Comparison of ENCODE assay signal across 20 cellular contexts in genomic region chr2:32918774-32919173, GRCh38. TPM values are rescaled to one million over a fixed set of nuclear protein-coding genes. Genes with fewer than 3 reads are reported as not detected.
DNase-seq lines count a peak whose midpoint lies in the region; ATAC-seq and TF ChIP-seq lines count a peak whose summit lies in the region.
"Had no signal": no experiment of that assay in that cellular context is flagged by ENCODE, and none has a peak within 500 bp of the region (broad histone marks: within the 10 kb centered on the region; RNA-seq: fewer than 3 reads in every experiment).

No MANE protein-coding gene starts in this region.

- H3F3A ChIP-seq in GM23338 (replicated peaks; ENCODE audit: low read depth) (no peaks in the 10 kb centered on the region), SK-N-SH (replicated peaks; ENCODE audit: insufficient read depth) (no peaks in the 10 kb centered on the region), smooth muscle cell (ENCODE audit: low read depth) (peaks cover 4% of the 10 kb centered on the region)

- no peaks in the 10 kb centered on the region for H3K4me1 Mint-ChIP-seq in GM23338
- H3K4me1 Mint-ChIP-seq: CD4-positive, CD25-positive, alpha-beta regulatory T cell had no signal

- TF ChIP-seq RAD21 in SK-N-SH (IDR thresholded peaks at IDR 0.05; ENCODE audit: low read length) = no peak

- WGBS in SK-N-SH (ENCODE audit: low lambda C conversion rate) = 35% methylated on average over 6 of the region's 6 CpGs
- WGBS in smooth muscle cell (ENCODE audit: low lambda C conversion rate) = 52% methylated on average over 6 of the region's 6 CpGs

- CTCF ChIA-PET in SK-N-SH (lab: Yijun Ruan, JAX) = no interaction called here

- H3K27ac Mint-ChIP-seq in GM23338 = no peak overlapping the region
- H3K27ac Mint-ChIP-seq: CD4-positive, CD25-positive, alpha-beta regulatory T cell had no signal

- ATAC-seq in GM23338 (no peak), foreskin keratinocyte (no peak), GM21390 (IDR thresholded peaks at IDR 0.05; ENCODE audit: unreplicated experiment) (no peak), GM19395 (IDR thresholded peaks at IDR 0.05; ENCODE audit: unreplicated experiment) (no peak)
- ATAC-seq: HepG2, Panc1 had no signal

- H3K9me2 ChIP-seq in GM23338 (ENCODE audit: insufficient read depth) (0 out of 2 replicates have a peak, but pooled peaks cover 4% of the 10 kb centered on the region), SK-N-SH (no peaks in the 10 kb centered on the region)

- no peaks in the 10 kb centered on the region for H3K36me3 Mint-ChIP-seq in GM23338 (ENCODE audit: low read depth)
- H3K36me3 Mint-ChIP-seq: CD4-positive, CD25-positive, alpha-beta regulatory T cell had no signal

- H3K36me3 ChIP-seq in GM23338 (ENCODE audit: insufficient read depth) (no peaks in the 10 kb centered on the region), SK-N-SH (replicated peaks in 1 of 2; ENCODE audit: control insufficient read depth in 1 of 2, insufficient read depth in 2 of 2, low read length in 1 of 2) (no peaks in the 10 kb centered on the region), smooth muscle cell (ENCODE audit: low read depth) (no peaks in the 10 kb centered on the region)
- H3K36me3 ChIP-seq: BLaER1 had no signal

- H3K9ac ChIP-seq in SK-N-SH (no peak overlapping the region; the same call in 1 of the 2 replicates), smooth muscle cell (ENCODE audit: low read depth) (no peak overlapping the region)
- H3K9ac ChIP-seq: BLaER1 had no signal

- H3K9me3 Mint-ChIP-seq in GM23338 = peaks cover 5% of the 10 kb centered on the region; the same call in 1 of the 3 replicates

- TF ChIP-seq CTCF in GM23338 (conservative IDR thresholded peaks at IDR 0.05; ENCODE audit: low read depth in 2 of 2) = no peak
- TF ChIP-seq CTCF in SK-N-SH (IDR thresholded peaks at IDR 0.05) = no peak
- TF ChIP-seq CTCF in fibroblast of villous mesenchyme (IDR thresholded peaks at IDR 0.05; ENCODE audit: insufficient read depth, low read depth, low read length) = no peak
- TF ChIP-seq CTCF in smooth muscle cell (IDR thresholded peaks at IDR 0.05; ENCODE audit: borderline replicate concordance, insufficient read depth, poor library complexity, severe bottlenecking) = no peak
- no peak for TF ChIP-seq CTCF in foreskin keratinocyte (conservative IDR thresholded peaks at IDR 0.05)

- H4K20me1 ChIP-seq in GM23338 (replicated peaks; ENCODE audit: insufficient read depth) (no peaks in the 10 kb centered on the region), SK-N-SH (ENCODE audit: insufficient read depth) (no peaks in the 10 kb centered on the region), smooth muscle cell (ENCODE audit: low read depth) (no peaks in the 10 kb centered on the region)
- H4K20me1 ChIP-seq: BLaER1 had no signal

- POLR2A ChIA-PET in SK-N-SH (lab: Yijun Ruan, JAX) = no interaction called here

- H3K4me3 ChIP-seq in GM23338 = no peak overlapping the region
- no peak overlapping the region for H3K4me3 ChIP-seq in SK-N-SH (ENCODE audit: low read depth in 2 of 2, low read length in 1 of 2)
- peak overlapping the region; percentile 2 for H3K4me3 ChIP-seq in fibroblast of villous mesenchyme (ENCODE audit: low read depth, low read length)
- no peak overlapping the region for H3K4me3 ChIP-seq in smooth muscle cell
- H3K4me3 ChIP-seq: BLaER1 had no signal

- H3K4me3 Mint-ChIP-seq in GM23338 = no peak overlapping the region
- H3K4me3 Mint-ChIP-seq: CD4-positive, CD25-positive, alpha-beta regulatory T cell had no signal

- H3K27ac ChIP-seq in GM23338 (ENCODE audit: low read depth) (no peak overlapping the region), SK-N-SH (ENCODE audit: low read depth in 2 of 2, low read length in 1 of 2) (no peak overlapping the region), smooth muscle cell (ENCODE audit: low read depth) (peak overlapping the region; percentile 5), foreskin keratinocyte (no peak overlapping the region)
- H3K27ac ChIP-seq: BLaER1, RWPE1 had no signal

- H3K79me2 ChIP-seq in GM23338 (replicated peaks; ENCODE audit: insufficient read depth) (no peaks in the 10 kb centered on the region), SK-N-SH (ENCODE audit: insufficient read depth) (no peaks in the 10 kb centered on the region), smooth muscle cell (ENCODE audit: low read depth) (no peaks in the 10 kb centered on the region)

- H3K4me2 ChIP-seq in GM23338 (no peak overlapping the region), SK-N-SH (peak overlapping the region; percentile 32), smooth muscle cell (peak overlapping the region; percentile 33)
- H3K4me2 ChIP-seq: BLaER1 had no signal

- no peak for TF ChIP-seq EP300 in SK-N-SH (IDR thresholded peaks at IDR 0.05; ENCODE audit: borderline replicate concordance in 1 of 2, low read depth in 1 of 2, low read length in 1 of 2)

- H3K4me1 ChIP-seq in GM23338 (ENCODE audit: insufficient read depth) (no peaks in the 10 kb centered on the region), SK-N-SH (ENCODE audit: control insufficient read depth in 1 of 2, insufficient read depth in 2 of 2, low read depth in 1 of 2, low read length in 1 of 2) (no peaks in the 10 kb centered on the region), smooth muscle cell (ENCODE audit: low read depth) (no peaks in the 10 kb centered on the region), foreskin keratinocyte (no peaks in the 10 kb centered on the region)
- H3K4me1 ChIP-seq: BLaER1 had no signal

- H3K9me3 ChIP-seq in SK-N-SH (no peaks in the 10 kb centered on the region), smooth muscle cell (replicated peaks; ENCODE audit: low read depth) (no peaks in the 10 kb centered on the region)
- H3K9me3 ChIP-seq: BLaER1 had no signal

- no peak for DNase-seq in GM23338 (ENCODE audit: low spot score)
- DNase-seq in SK-N-SH = no peak
- peak; percentile 42 for DNase-seq in fibroblast of villous mesenchyme (ENCODE audit: low read depth)
- no peak for DNase-seq in smooth muscle cell (lab: John Stamatoyannopoulos, UW; ENCODE audit: unreplicated experiment)
- no peak for DNase-seq in foreskin keratinocyte
- DNase-seq: CD4-positive, CD25-positive, alpha-beta regulatory T cell; H7; KBM-7; NCI-H2029; NCI-H446; NCI-H524 treated with DMSO at 0.1 percent for 48 hours; NCI-H82; NK-92 treated with Interleukin-12 subunit alpha and Interleukin-12 subunit beta, amount 100 ng/mL, for 24 hours; SHP77 had no signal

- 0 out of 2 replicates have a peak overlapping the region, but pooled peaks have one; percentile 56 for H2AFZ ChIP-seq in GM23338
- peak overlapping the region; percentile 32 for H2AFZ ChIP-seq in SK-N-SH (ENCODE audit: low read depth)
- H2AFZ ChIP-seq in smooth muscle cell (ENCODE audit: low read depth) = peak overlapping the region; percentile 23

- H3K27me3 ChIP-seq in GM23338 (ENCODE audit: insufficient read depth) = no peaks in the 10 kb centered on the region
- H3K27me3 ChIP-seq in SK-N-SH (ENCODE audit: insufficient read depth) = no peaks in the 10 kb centered on the region
- H3K27me3 ChIP-seq in smooth muscle cell (ENCODE audit: low read depth) = no peaks in the 10 kb centered on the region
- peaks cover 3% of the 10 kb centered on the region for H3K27me3 ChIP-seq in foreskin keratinocyte
- H3K27me3 ChIP-seq: BLaER1 had no signal

- peaks cover 4% of the 10 kb centered on the region for H3K27me3 Mint-ChIP-seq in GM23338 (ENCODE audit: insufficient read depth, low read depth, poor library complexity)

TF ChIP-seq in GM23338, 12 proteins besides CTCF, POLR2A, EP300 and RAD21:
- no peak for TF ChIP-seq NANOG (IDR thresholded peaks at IDR 0.05; ENCODE audit: borderline replicate concordance)

TF ChIP-seq in SK-N-SH, 30 proteins besides CTCF, POLR2A, EP300 and RAD21 (continues in another document):
- TF ChIP-seq FOXJ3 (CRISPR knock-in tag; IDR thresholded peaks at IDR 0.05) = no peak
- no peak for TF ChIP-seq TEAD4 (IDR thresholded peaks at IDR 0.05; ENCODE audit: borderline replicate concordance, insufficient read depth)
- TF ChIP-seq, protein P1, sequence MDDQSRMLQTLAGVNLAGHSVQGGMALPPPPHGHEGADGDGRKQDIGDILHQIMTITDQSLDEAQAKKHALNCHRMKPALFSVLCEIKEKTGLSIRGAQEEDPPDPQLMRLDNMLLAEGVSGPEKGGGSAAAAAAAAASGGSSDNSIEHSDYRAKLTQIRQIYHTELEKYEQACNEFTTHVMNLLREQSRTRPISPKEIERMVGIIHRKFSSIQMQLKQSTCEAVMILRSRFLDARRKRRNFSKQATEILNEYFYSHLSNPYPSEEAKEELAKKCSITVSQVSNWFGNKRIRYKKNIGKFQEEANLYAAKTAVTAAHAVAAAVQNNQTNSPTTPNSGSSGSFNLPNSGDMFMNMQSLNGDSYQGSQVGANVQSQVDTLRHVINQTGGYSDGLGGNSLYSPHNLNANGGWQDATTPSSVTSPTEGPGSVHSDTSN (IDR thresholded peaks at IDR 0.05) = no peak
- TF ChIP-seq SMC3 (IDR thresholded peaks at IDR 0.05; ENCODE audit: low read depth, low read length) = no peak
- TF ChIP-seq EZH2phosphoT487 (IDR thresholded peaks at IDR 0.05; ENCODE audit: borderline replicate concordance, low read depth) = no peak
- TF ChIP-seq FOXM1 (IDR thresholded peaks at IDR 0.05; ENCODE audit: low read depth) = no peak
- TF ChIP-seq MXI1 (IDR thresholded peaks at IDR 0.05; ENCODE audit: low read depth, low read length) = no peak
- TF ChIP-seq RCOR1 (IDR thresholded peaks at IDR 0.05; ENCODE audit: low read length) = no peak
- no peak for TF ChIP-seq TAF1 (IDR thresholded peaks at IDR 0.05; ENCODE audit: borderline replicate concordance, low read depth, low read length)
- TF ChIP-seq, protein P2, sequence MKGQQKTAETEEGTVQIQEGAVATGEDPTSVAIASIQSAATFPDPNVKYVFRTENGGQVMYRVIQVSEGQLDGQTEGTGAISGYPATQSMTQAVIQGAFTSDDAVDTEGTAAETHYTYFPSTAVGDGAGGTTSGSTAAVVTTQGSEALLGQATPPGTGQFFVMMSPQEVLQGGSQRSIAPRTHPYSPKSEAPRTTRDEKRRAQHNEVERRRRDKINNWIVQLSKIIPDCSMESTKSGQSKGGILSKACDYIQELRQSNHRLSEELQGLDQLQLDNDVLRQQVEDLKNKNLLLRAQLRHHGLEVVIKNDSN (IDR thresholded peaks at IDR 0.05; ENCODE audit: borderline replicate concordance, low read depth) = no peak
- TF ChIP-seq, protein P3, sequence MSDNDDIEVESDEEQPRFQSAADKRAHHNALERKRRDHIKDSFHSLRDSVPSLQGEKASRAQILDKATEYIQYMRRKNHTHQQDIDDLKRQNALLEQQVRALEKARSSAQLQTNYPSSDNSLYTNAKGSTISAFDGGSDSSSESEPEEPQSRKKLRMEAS (IDR thresholded peaks at IDR 0.05; ENCODE audit: low read depth) = no peak

RNA-seq across cellular contexts. Expression of gene LTBP1, which starts 28.0 kb away (rescaled TPM):
- 34.1 and 49.8 TPM in 2 replicates for total RNA-seq in GM23338 (2014; rRNA removed; shearing (Covaris generic))
- polyA plus RNA-seq in GM23338 (2016; fragmentation: Nextera tagmentation; extraction: Ambion mirVana) = 14.2 and 15.7 TPM in 2 replicates
- 467 and 564 TPM in 2 replicates for polyA plus RNA-seq in SK-N-SH (2012; rRNA removed)
- polyA plus RNA-seq in SK-N-SH (2012; cell fraction: cytosol; rRNA removed) = 524 and 527 TPM in 2 replicates
- 314 and 521 TPM in 2 replicates for polyA plus RNA-seq in SK-N-SH (2012; cell fraction: nucleus; rRNA removed)
- 33.7 and 163 TPM in 2 replicates for total RNA-seq in fibroblast of villous mesenchyme
- total RNA-seq in smooth muscle cell = 250 and 307 TPM in 2 replicates
- 114 and 146 TPM in 2 replicates for polyA plus RNA-seq in smooth muscle cell
- 2.8 and 8.9 TPM in 2 replicates for total RNA-seq in foreskin keratinocyte
- 0.82 and 2.1 TPM in 2 replicates for polyA plus RNA-seq in foreskin keratinocyte
- polyA plus RNA-seq: CD4-positive, CD25-positive, alpha-beta regulatory T cell had no signal
